17 cellular contexts compared by ENCODE assay signal in the genomic region with DNA sequence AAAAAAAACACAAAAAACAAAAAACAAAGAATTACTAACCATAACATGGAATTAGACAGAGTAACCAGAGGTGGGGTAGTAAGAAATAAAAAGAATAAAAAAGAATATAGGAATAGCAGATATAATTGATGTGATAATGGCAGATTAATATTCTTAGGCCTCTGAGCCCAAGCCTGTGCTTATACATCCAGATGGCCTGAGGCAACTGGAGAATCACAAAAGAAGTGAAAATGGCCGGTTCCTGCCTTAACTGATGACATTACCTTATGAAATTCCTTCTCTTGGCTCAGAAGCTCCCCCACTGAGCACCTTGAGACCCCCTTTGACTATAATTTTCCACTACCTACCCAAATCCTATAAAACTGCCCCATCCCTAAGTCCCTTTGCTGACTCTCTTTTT.
A peak's percentile ranks its signal among the peaks of the same experiment; 100 is the strongest.
DNase-seq lines count a peak whose midpoint lies in the region; ATAC-seq and TF ChIP-seq lines count a peak whose summit lies in the region.
"Had no signal": no experiment of that assay in that cellular context is flagged by ENCODE, and none has a peak within 500 bp of the region (broad histone marks: within the 10 kb centered on the region; RNA-seq: fewer than 3 reads in every experiment).

No MANE protein-coding gene starts in this region.

- POLR2A ChIA-PET in OCI-LY7 (lab: Charles Lee), result interaction anchor here (0.6 to 1.4 kb wide), 5 partner anchors 9 to 26 kb away, joined by 3 to 6 read pairs (median 3); no protein-coding TSS in a partner anchor

- 88 to 100% methylated on average over 1 of the region's 1 CpG for WGBS in thyroid gland, 2 donors

- H3K36me3 ChIP-seq in OCI-LY7 (ENCODE audit: insufficient read depth, low read length), result peaks cover 8% of the 10 kb centered on the region; the same call in 1 of the 2 replicates
- H3K36me3 ChIP-seq in thyroid gland, result no peaks in the 10 kb centered on the region

- H3K27ac ChIP-seq in HL-60 (replicated peaks) (peak overlapping the region; percentile 66), OCI-LY7 (ENCODE audit: low read depth, low read length, poor library complexity, severe bottlenecking) (peak overlapping the region; percentile 97), thyroid gland (no peak overlapping the region), foreskin keratinocyte (no peak overlapping the region)
- H3K27ac ChIP-seq: 22Rv1, A549, GM23248, KMS-11 had no signal

- CTCF ChIA-PET in OCI-LY7 (lab: Charles Lee; ENCODE audit: unreplicated experiment), result no interaction called here

- peaks cover 10% of the 10 kb centered on the region; the same call in 1 of the 2 replicates for H3K79me2 ChIP-seq in OCI-LY7 (ENCODE audit: insufficient read depth, low read depth, low read length)

- H3K9me3 ChIP-seq in OCI-LY7 (ENCODE audit: low read length), result peaks cover 19% of the 10 kb centered on the region; the same call in 1 of the 2 replicates
- no peaks in the 10 kb centered on the region for H3K9me3 ChIP-seq in thyroid gland
- H3K9me3 ChIP-seq: A549 had no signal

- TF ChIP-seq POLR2A in thyroid gland (IDR thresholded peaks at IDR 0.05), result no peak

- TF ChIP-seq CTCF in HL-60 (IDR thresholded peaks at IDR 0.05; ENCODE audit: insufficient read depth, low read length), result no peak
- TF ChIP-seq CTCF in OCI-LY7 (conservative IDR thresholded peaks at IDR 0.05; ENCODE audit: low read length), result no peak
- TF ChIP-seq CTCF in thyroid gland (IDR thresholded peaks at IDR 0.05), result no peak
- no peak for TF ChIP-seq CTCF in foreskin keratinocyte (conservative IDR thresholded peaks at IDR 0.05)

- H3K4me1 ChIP-seq in OCI-LY7 (ENCODE audit: insufficient read depth, low read length, poor library complexity, severe bottlenecking) (peaks cover 50% of the 10 kb centered on the region), thyroid gland (no peaks in the 10 kb centered on the region), foreskin keratinocyte (no peaks in the 10 kb centered on the region)
- H3K4me1 ChIP-seq: A549, Caco-2 had no signal

- no peak overlapping the region for H3K4me2 ChIP-seq in OCI-LY7 (ENCODE audit: low read length)
- H3K4me2 ChIP-seq: A549, KMS-11 had no signal

- intact Hi-C loops in OCI-LY7 (cut with micrococcal nuclease; ENCODE audit: unreplicated experiment), result no loop called here
- intact Hi-C loops in thyroid gland (cut with DNase I), result no loop called here

- no peaks in the 10 kb centered on the region for H3K9me2 ChIP-seq in OCI-LY7 (ENCODE audit: insufficient read depth, low read length)

- H3K4me3 ChIP-seq in HL-60 (replicated peaks; ENCODE audit: insufficient read depth, low read length) (no peak overlapping the region), OCI-LY7 (ENCODE audit: low read depth, low read length, poor library complexity, severe bottlenecking) (no peak overlapping the region), thyroid gland (replicated peaks in 1 of 3) (no peak overlapping the region)
- H3K4me3 ChIP-seq: A549, GM23248 had no signal

- H3K27me3 ChIP-seq in HL-60 (ENCODE audit: insufficient read depth, poor library complexity, severe bottlenecking) (no peaks in the 10 kb centered on the region), thyroid gland (no peaks in the 10 kb centered on the region), foreskin keratinocyte (peaks cover 2% of the 10 kb centered on the region)

- DNase-seq in DMS 273 (lab: John Stamatoyannopoulos, UW; ENCODE audit: unreplicated experiment), result peak; percentile 4
- no peak for DNase-seq in DMS 273 treated with DMSO at 0.1 percent for 48 hours (lab: John Stamatoyannopoulos, UW)
- DNase-seq in HL-60 (ENCODE audit: low read depth in 1 of 2, low spot score in 1 of 2), result no peak
- peak; percentile 46 for DNase-seq in OCI-LY7 (ENCODE audit: low spot score)
- DNase-seq in NCI-H526 (lab: John Stamatoyannopoulos, UW), result no peak
- no peak for DNase-seq in thyroid gland
- DNase-seq in NCI-H1436 treated with DMSO at 0.1 percent for 48 hours (lab: John Stamatoyannopoulos, UW), result no peak
- no peak for DNase-seq in foreskin keratinocyte
- DNase-seq: AML-193; Caco-2; CD8-positive, alpha-beta memory T cell; EL; HCEC 1CT had no signal

- H2AFZ ChIP-seq in OCI-LY7 (ENCODE audit: low read length), result no peak overlapping the region

- no peaks in the 10 kb centered on the region for H4K20me1 ChIP-seq in OCI-LY7 (ENCODE audit: insufficient read depth, low read length)

- no TSS peak for BruUV-seq in OCI-LY7 (replicated peaks; lab: Mats Ljungman, UMichigan)

- ATAC-seq in foreskin keratinocyte, result no peak

Comparison
In these comparisons a context has a peak if more than half of its experiments do, and no peak if none do; other contexts are left out.
1. DNase-seq: peak in DMS 273 (single experiment) and OCI-LY7 (single experiment); none in DMS 273 treated with DMSO at 0.1 percent for 48 hours (single experiment), HL-60 (0 of 2), NCI-H526 (0 of 2), thyroid gland (0 of 2), NCI-H1436 treated with DMSO at 0.1 percent for 48 hours (single experiment) and foreskin keratinocyte (0 of 2).
2. H3K27ac ChIP-seq: peak in HL-60 (single experiment) and OCI-LY7 (single experiment); none in thyroid gland (0 of 3) and foreskin keratinocyte (single experiment).